16 cellular contexts compared by ENCODE assay signal in the genomic region with DNA sequence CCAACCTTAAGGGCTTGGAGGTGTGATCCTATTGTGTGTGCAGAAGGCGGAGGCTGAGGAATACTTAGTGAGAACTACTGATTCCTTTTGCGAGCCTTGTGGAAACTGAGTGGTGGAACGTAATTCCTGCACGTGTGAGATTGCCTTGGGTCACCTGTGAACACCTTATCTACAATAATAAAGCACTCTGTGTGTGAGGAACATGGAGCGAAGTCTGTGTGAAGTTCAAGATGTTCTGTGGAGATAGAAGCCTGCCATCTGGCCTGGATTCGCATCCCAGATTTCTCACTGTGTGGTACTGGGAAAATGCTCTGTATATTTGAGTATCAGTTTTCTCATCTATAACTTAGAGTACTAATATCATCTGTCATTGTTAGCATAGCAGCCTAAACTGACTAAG.
A peak's percentile ranks its signal among the peaks of the same experiment; 100 is the strongest.
DNase-seq lines count a peak whose midpoint lies in the region; ATAC-seq and TF ChIP-seq lines count a peak whose summit lies in the region.
"Had no signal": no experiment of that assay in that cellular context is flagged by ENCODE, and none has a peak within 500 bp of the region (broad histone marks: within the 10 kb centered on the region; RNA-seq: fewer than 3 reads in every experiment).

No MANE protein-coding gene starts in this region.

- no peak overlapping the region for H2BK12ac ChIP-seq in H9 (ENCODE audit: insufficient read length, low read depth, low read length)

- H3K36me3 ChIP-seq in OCI-LY3 (replicated peaks; ENCODE audit: low read depth, low read length) (no peaks in the 10 kb centered on the region), esophagus muscularis mucosa (no peaks in the 10 kb centered on the region), tibial artery (no peaks in the 10 kb centered on the region)
- H3K36me3 ChIP-seq: BLaER1 had no signal

- TF ChIP-seq POLR2A in esophagus muscularis mucosa (IDR thresholded peaks at IDR 0.05; ENCODE audit: low read depth): no peak

- no peak overlapping the region for H2BK15ac ChIP-seq in H9 (ENCODE audit: low read depth, low read length)

- H4K91ac ChIP-seq in H9 (ENCODE audit: insufficient read length, low read depth, low read length): no peak overlapping the region

- H3K27ac ChIP-seq in OCI-LY3 (ENCODE audit: low read length) (no peak overlapping the region), esophagus muscularis mucosa (replicated peaks in 1 of 4) (no peak overlapping the region), tibial artery (peak overlapping the region; percentile 75 to 78), H9 (ENCODE audit: insufficient read length, low read depth, low read length) (no peak overlapping the region)
- H3K27ac ChIP-seq: A549, BLaER1 had no signal

- no peak overlapping the region for H4K5ac ChIP-seq in H9 (ENCODE audit: insufficient read length, low read depth, low read length)

- H4K8ac ChIP-seq in H9 (replicated peaks; ENCODE audit: insufficient read length, low read depth, low read length): no peak overlapping the region

- no peaks in the 10 kb centered on the region for H3K79me2 ChIP-seq in OCI-LY3 (ENCODE audit: low read length)
- no peaks in the 10 kb centered on the region for H3K79me2 ChIP-seq in H9 (ENCODE audit: insufficient read depth, low read length)

- H3K4me3 Mint-ChIP-seq in H9: no peak overlapping the region
- H3K4me3 Mint-ChIP-seq in activated naive CD8-positive, alpha-beta T cell treated with anti-CD3 and anti-CD28 coated beads for 36 hours: no peak overlapping the region
- H3K4me3 Mint-ChIP-seq: CD4-positive, alpha-beta T cell; GM23338; IgD-negative memory B cell had no signal

- no peak overlapping the region for H3K14ac ChIP-seq in H9 (ENCODE audit: insufficient read depth, low read length)

- no peak overlapping the region for H3T11ph ChIP-seq in H9 (ENCODE audit: low read length)

- H3K4me1 ChIP-seq in OCI-LY3 (ENCODE audit: low read length) (no peaks in the 10 kb centered on the region), esophagus muscularis mucosa (peaks cover 3 to 17% (median 14%) of the 10 kb centered on the region in 4 donors), tibial artery (peaks cover 0 to 48% (median 15%) of the 10 kb centered on the region in 4 donors), H9 (ENCODE audit: insufficient read depth, low read length) (no peaks in the 10 kb centered on the region)
- H3K4me1 ChIP-seq: A549, BLaER1 had no signal

- no peak for TF ChIP-seq CTCF in OCI-LY3 (IDR thresholded peaks at IDR 0.05; ENCODE audit: low read depth, low read length)
- no peak for TF ChIP-seq CTCF in esophagus muscularis mucosa (IDR thresholded peaks at IDR 0.05)
- TF ChIP-seq CTCF in tibial artery (IDR thresholded peaks at IDR 0.05): no peak
- TF ChIP-seq CTCF in H9 (conservative IDR thresholded peaks at IDR 0.05): no peak

- no peak overlapping the region for H3K23ac ChIP-seq in H9 (ENCODE audit: insufficient read length, low read depth, low read length)

- H3K79me1 ChIP-seq in H9 (ENCODE audit: insufficient read depth, low read depth, low read length, poor library complexity, severe bottlenecking): no peaks in the 10 kb centered on the region

- H3K27me3 ChIP-seq in OCI-LY3 (ENCODE audit: low read depth, low read length) (no peaks in the 10 kb centered on the region), esophagus muscularis mucosa (no peaks in the 10 kb centered on the region), tibial artery (no peaks in the 10 kb centered on the region), H9 (ENCODE audit: insufficient read depth, low read length) (no peaks in the 10 kb centered on the region)
- H3K27me3 ChIP-seq: BLaER1 had no signal

- ATAC-seq in GM18520 (IDR thresholded peaks at IDR 0.05; ENCODE audit: unreplicated experiment): no peak
- ATAC-seq: A549, GM12878, GM23338 had no signal

- no peak overlapping the region for H3K4me2 ChIP-seq in OCI-LY3 (ENCODE audit: low read length)
- H3K4me2 ChIP-seq in H9 (ENCODE audit: insufficient read depth, insufficient read length, low read length): no peak overlapping the region
- H3K4me2 ChIP-seq: A549, BLaER1, GM23338 had no signal

- peak overlapping the region; percentile 77; the same call in 1 of the 2 replicates for H2AFZ ChIP-seq in OCI-LY3 (ENCODE audit: low read depth, low read length)
- no peak overlapping the region for H2AFZ ChIP-seq in H9 (ENCODE audit: low read length)
- H2AFZ ChIP-seq: GM23338 had no signal

- no peak for TF ChIP-seq EP300 in esophagus muscularis mucosa (IDR thresholded peaks at IDR 0.05)

- H3K4me3 ChIP-seq in OCI-LY3 (ENCODE audit: low read length): no peak overlapping the region
- H3K4me3 ChIP-seq in esophagus muscularis mucosa: no peak overlapping the region
- no peak overlapping the region for H3K4me3 ChIP-seq in tibial artery
- H3K4me3 ChIP-seq: A549, BLaER1, GM12878, GM23338 had no signal

- H3K9me3 ChIP-seq in OCI-LY3 (ENCODE audit: insufficient read depth, low read length) (peaks cover 2% of the 10 kb centered on the region; the same call in 1 of the 2 replicates), esophagus muscularis mucosa (no peaks in the 10 kb centered on the region), tibial artery (no peaks in the 10 kb centered on the region), H9 (ENCODE audit: control insufficient read depth, low read depth, low read length) (no peaks in the 10 kb centered on the region)
- H3K9me3 ChIP-seq: A549 had no signal

- no peak overlapping the region for H3K56ac ChIP-seq in H9 (ENCODE audit: insufficient read length, low read depth, low read length)

- H3K4me1 Mint-ChIP-seq in H9: peaks cover 5% of the 10 kb centered on the region in 2 experiments
- no peaks in the 10 kb centered on the region for H3K4me1 Mint-ChIP-seq in activated naive CD8-positive, alpha-beta T cell treated with anti-CD3 and anti-CD28 coated beads for 36 hours

- no peak overlapping the region for H2BK20ac ChIP-seq in H9 (ENCODE audit: low read depth, low read length, poor library complexity, severe bottlenecking)

- no peak overlapping the region for H2AK5ac ChIP-seq in H9 (ENCODE audit: insufficient read length, low read length)

- H3K9ac ChIP-seq in OCI-LY3 (ENCODE audit: low read length): no peak overlapping the region
- H3K9ac ChIP-seq in H9 (ENCODE audit: extremely low read depth, insufficient read length, low read length): no peak overlapping the region
- H3K9ac ChIP-seq: BLaER1 had no signal

- H3K27ac Mint-ChIP-seq in H9: no peak overlapping the region
- H3K27ac Mint-ChIP-seq in activated naive CD8-positive, alpha-beta T cell treated with anti-CD3 and anti-CD28 coated beads for 36 hours: no peak overlapping the region
- H3K27ac Mint-ChIP-seq: CD4-positive, alpha-beta T cell; GM23338; IgD-negative memory B cell had no signal

- H2BK5ac ChIP-seq in H9 (ENCODE audit: insufficient read length, low read length): no peak overlapping the region

- WGBS in esophagus muscularis mucosa: 96% methylated on average over 6 of the region's 6 CpGs
- no CpG with 5 or more reads among the region's 6 CpGs for WGBS in H9 (ENCODE audit: extremely low coverage, insufficient read length, low lambda C conversion rate)

- no peak overlapping the region for H2BK120ac ChIP-seq in H9 (ENCODE audit: low read depth, low read length, poor library complexity, severe bottlenecking)

- no peaks in the 10 kb centered on the region for H3K23me2 ChIP-seq in H9 (ENCODE audit: insufficient read length, low read depth, low read length, poor library complexity, severe bottlenecking)

- intact Hi-C loops in esophagus muscularis mucosa (cut with DNase I) (no loop called here), tibial artery (cut with DNase I; ENCODE audit: low total_unique reads) (loop anchor here (10.0 kb wide), 1 partner anchor 289 kb away; no protein-coding TSS in a partner anchor)

- H4K20me1 ChIP-seq in OCI-LY3 (ENCODE audit: insufficient read depth, low read length): no peaks in the 10 kb centered on the region
- no peaks in the 10 kb centered on the region for H4K20me1 ChIP-seq in H9 (ENCODE audit: control insufficient read depth, insufficient read depth, insufficient read length)
- H4K20me1 ChIP-seq: BLaER1 had no signal

- no peak overlapping the region for H3K4ac ChIP-seq in H9 (ENCODE audit: low read depth, low read length)

- no peak overlapping the region for H3K18ac ChIP-seq in H9 (ENCODE audit: insufficient read length, low read depth, low read length)

- H3K36me3 Mint-ChIP-seq in H9 (ENCODE audit: insufficient read depth in 1 of 3, low read depth in 3 of 3): no peaks in the 10 kb centered on the region; a peak in 1 of 7 replicates
- H3K36me3 Mint-ChIP-seq in activated naive CD8-positive, alpha-beta T cell treated with anti-CD3 and anti-CD28 coated beads for 36 hours: no peaks in the 10 kb centered on the region
- H3K36me3 Mint-ChIP-seq: IgD-negative memory B cell had no signal

- no peaks in the 10 kb centered on the region; a peak in 1 of 5 replicates for H3K9me3 Mint-ChIP-seq in H9
- no peaks in the 10 kb centered on the region for H3K9me3 Mint-ChIP-seq in activated naive CD8-positive, alpha-beta T cell treated with anti-CD3 and anti-CD28 coated beads for 36 hours
- H3K9me3 Mint-ChIP-seq: GM23338 had no signal

- H3K27me3 Mint-ChIP-seq in H9 (ENCODE audit: low read depth): no peaks in the 10 kb centered on the region
- H3K27me3 Mint-ChIP-seq in activated naive CD8-positive, alpha-beta T cell treated with anti-CD3 and anti-CD28 coated beads for 36 hours: no peaks in the 10 kb centered on the region
- H3K27me3 Mint-ChIP-seq: CD4-positive, alpha-beta T cell; IgD-negative memory B cell had no signal

- DNase-seq in NCI-H524 (lab: John Stamatoyannopoulos, UW) (peak; percentile 23 to 62), esophagus muscularis mucosa (ENCODE audit: extremely low spot score) (peak; percentile 21), tibial artery (no peak), H9 (no peak)
- no peak for DNase-seq in activated naive CD8-positive, alpha-beta T cell treated with anti-CD3 and anti-CD28 coated beads for 36 hours
- DNase-seq: AML-193; CD4-positive, alpha-beta T cell; DMS79; H7 had no signal

Comparison
In these comparisons a context has a peak if more than half of its experiments do, and no peak if none do; other contexts are left out.
1. DNase-seq: peak in NCI-H524 (2 of 2) and esophagus muscularis mucosa (single experiment); none in tibial artery (0 of 2), H9 (single experiment) and activated naive CD8-positive, alpha-beta T cell treated with anti-CD3 and anti-CD28 coated beads for 36 hours (single experiment).
2. H3K27ac ChIP-seq: peak in tibial artery (2 of 2); none in OCI-LY3 (single experiment), esophagus muscularis mucosa (0 of 4) and H9 (single experiment).